10 cellular contexts compared by ENCODE assay signal in the genomic region with DNA sequence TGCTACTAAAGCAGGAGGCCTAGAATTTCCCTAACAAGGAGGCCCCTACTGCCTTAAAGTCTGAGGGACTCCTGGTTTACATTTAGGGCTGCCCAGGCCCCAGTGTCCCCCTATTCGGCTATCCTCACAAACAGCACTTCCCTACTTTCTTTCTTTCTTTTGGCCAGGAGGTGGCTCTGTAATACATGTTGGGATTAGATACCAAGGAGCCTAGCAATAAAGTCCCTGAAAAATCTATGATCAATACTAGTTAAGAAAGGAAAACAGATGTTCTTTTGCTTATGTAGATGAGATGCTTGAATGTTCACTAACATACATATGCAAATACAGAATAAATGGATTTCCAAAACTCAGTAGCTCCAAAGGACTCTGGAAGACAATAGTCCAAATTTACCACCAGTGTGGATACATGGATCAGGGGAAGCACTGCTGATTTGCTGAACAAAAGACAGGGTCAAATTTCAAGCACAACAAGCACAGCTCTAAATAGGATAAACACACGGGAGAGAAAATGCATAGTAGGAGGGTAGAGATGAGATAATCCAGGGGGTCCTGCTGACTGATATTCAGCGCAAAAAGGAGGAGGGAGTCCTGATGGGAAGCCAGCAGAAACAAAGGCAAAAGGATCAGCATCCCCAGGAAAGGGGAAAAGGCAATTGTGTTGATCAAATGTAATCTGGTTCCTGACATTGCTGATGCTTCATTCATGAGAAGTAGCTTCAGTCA.
DNase-seq lines count a peak whose midpoint lies in the region; ATAC-seq, FAIRE-seq and TF ChIP-seq lines count a peak whose summit lies in the region.
"Had no signal": no experiment of that assay in that cellular context is flagged by ENCODE, and none has a peak within 500 bp of the region (broad histone marks: within the 10 kb centered on the region; RNA-seq: fewer than 3 reads in every experiment).

No MANE protein-coding gene starts in this region.

- no peak overlapping the region for H3K4me3 Mint-ChIP-seq in WTC11
- no peak overlapping the region for H3K4me3 Mint-ChIP-seq in activated T-helper 2 cell treated with anti-CD3 and anti-CD28 coated beads, Interferon-gamma antibody, Interleukin-2, Interleukin-4, amounts not matched to agents 10 μg/mL and 5 μg/mL and 100 μg/mL, durations not matched to agents 14 hours and 24 hours and 36 hours (ENCODE audit: low read depth)

- POLR2A ChIA-PET in WTC11 (lab: Charles Lee), result no interaction called here
- POLR2A ChIA-PET in HepG2 (lab: Yijun Ruan, JAX), result no interaction called here

- no peaks in the 10 kb centered on the region; the same call in 1 of the 2 replicates for H3K27me3 Mint-ChIP-seq in WTC11 (ENCODE audit: low read depth)
- no peaks in the 10 kb centered on the region for H3K27me3 Mint-ChIP-seq in activated T-helper 2 cell treated with anti-CD3 and anti-CD28 coated beads, Interferon-gamma antibody, Interleukin-2, Interleukin-4, amounts not matched to agents 10 μg/mL and 5 μg/mL and 100 μg/mL, durations not matched to agents 14 hours and 24 hours and 36 hours (ENCODE audit: low read depth)

- H3K36me3 ChIP-seq in BE2C (no peaks in the 10 kb centered on the region), HepG2 (replicated peaks in 1 of 2; ENCODE audit: control insufficient read depth in 1 of 2, insufficient read depth in 2 of 2, low read length in 2 of 2) (no peaks in the 10 kb centered on the region)
- H3K36me3 ChIP-seq: SJSA1 had no signal

- no peaks in the 10 kb centered on the region for H4K20me1 ChIP-seq in HepG2 (ENCODE audit: insufficient read depth, low read length)

- ATAC-seq in WTC11 (peak; percentile 94), HepG2 (peak; percentile 64; the same call in 2 of the 3 replicates), HG02852 (IDR thresholded peaks at IDR 0.05; ENCODE audit: unreplicated experiment) (no peak), GM21786 (IDR thresholded peaks at IDR 0.05; ENCODE audit: unreplicated experiment) (no peak)

- no peaks in the 10 kb centered on the region for H3K9me3 ChIP-seq in BE2C
- no peaks in the 10 kb centered on the region for H3K9me3 ChIP-seq in HepG2 (ENCODE audit: low read length)
- H3K9me3 ChIP-seq: SJSA1 had no signal

- BruUV-seq in HepG2 (replicated peaks; lab: Mats Ljungman, UMichigan), result no TSS peak

- CTCF ChIA-PET in WTC11 (lab: Charles Lee), result interaction anchor here (0.7 to 1.4 kb wide), 8 partner anchors 26 to 678 kb away, joined by 3 to 4 read pairs (median 3); no protein-coding TSS in a partner anchor
- CTCF ChIA-PET in HepG2 (lab: Yijun Ruan, JAX; ENCODE audit: low intra/inter-chr PET ratio, low total read pairs), result no interaction called here

- H3K4me1 Mint-ChIP-seq in WTC11, result peaks cover 52% of the 10 kb centered on the region
- H3K4me1 Mint-ChIP-seq in activated T-helper 2 cell treated with anti-CD3 and anti-CD28 coated beads, Interferon-gamma antibody, Interleukin-2, Interleukin-4, amounts not matched to agents 10 μg/mL and 5 μg/mL and 100 μg/mL, durations not matched to agents 14 hours and 24 hours and 36 hours (ENCODE audit: low read depth), result no peaks in the 10 kb centered on the region

- H3K4me3 ChIP-seq in BE2C (ENCODE audit: low read depth, low read length) (no peak overlapping the region), HepG2 (replicated peaks in 1 of 3; ENCODE audit: insufficient read depth in 1 of 3, low read depth in 2 of 3, low read length in 3 of 3) (no peak overlapping the region)
- H3K4me3 ChIP-seq: SJSA1 had no signal

- H3K9me3 Mint-ChIP-seq in WTC11, result peaks cover 4% of the 10 kb centered on the region
- no peaks in the 10 kb centered on the region for H3K9me3 Mint-ChIP-seq in activated T-helper 2 cell treated with anti-CD3 and anti-CD28 coated beads, Interferon-gamma antibody, Interleukin-2, Interleukin-4, amounts not matched to agents 10 μg/mL and 5 μg/mL and 100 μg/mL, durations not matched to agents 14 hours and 24 hours and 36 hours

- no peaks in the 10 kb centered on the region for H3K79me2 ChIP-seq in HepG2 (ENCODE audit: insufficient read depth, low read length)

- H3K9ac ChIP-seq in HepG2 (ENCODE audit: insufficient read depth, low read depth, low read length), result no peak overlapping the region

- intact Hi-C loops in HepG2 (cut with micrococcal nuclease; ENCODE audit: unreplicated experiment), result loop anchor here (1.0 kb wide), 1 partner anchor 1057 kb away; no protein-coding TSS in a partner anchor
- intact Hi-C loops in activated T-helper 2 cell treated with anti-CD3 and anti-CD28 coated beads, Interferon-gamma antibody, Interleukin-2, Interleukin-4, amounts not matched to agents 10 μg/mL and 5 μg/mL and 100 μg/mL, durations not matched to agents 14 hours and 24 hours and 36 hours (cut with micrococcal nuclease), result no loop called here

- TF ChIP-seq CTCF in BE2C (IDR thresholded peaks at IDR 0.05; ENCODE audit: low read depth, low read length) (peak; percentile 40), WTC11 (IDR thresholded peaks at IDR 0.05) (peak; percentile 23; the same call in 1 of the 2 replicates), HepG2 (CRISPR knock-in tag; IDR thresholded peaks at IDR 0.05) (peak; percentile 31)

- H3K27ac Mint-ChIP-seq in WTC11, result peak overlapping the region; percentile 88
- no peak overlapping the region for H3K27ac Mint-ChIP-seq in activated T-helper 2 cell treated with anti-CD3 and anti-CD28 coated beads, Interferon-gamma antibody, Interleukin-2, Interleukin-4, amounts not matched to agents 10 μg/mL and 5 μg/mL and 100 μg/mL, durations not matched to agents 14 hours and 24 hours and 36 hours

- DNase-seq in BE2C (no peak), MV-4-11 (lab: John Stamatoyannopoulos, UW) (peak; percentile 11), WTC11 (ENCODE audit: low spot score) (peak; percentile 16), HepG2 (ENCODE audit: low spot score) (peak; percentile 9)
- no peak for DNase-seq in activated T-helper 2 cell treated with anti-CD3 and anti-CD28 coated beads, Interferon-gamma antibody, Interleukin-2, Interleukin-4, amounts not matched to agents 10 μg/mL and 5 μg/mL and 100 μg/mL, durations not matched to agents 14 hours and 24 hours and 36 hours (ENCODE audit: low spot score)
- DNase-seq in NK-92 treated with Interleukin-12 subunit alpha and Interleukin-12 subunit beta, amount 100 ng/mL, for 24 hours (lab: John Stamatoyannopoulos, UW), result no peak

- in situ Hi-C loops in HepG2 (cut with HindIII; ENCODE audit: extremely low pct_ligation_motif_present, low pct_unique_long_range_greater_than_20kb), result no loop called here

- no peak for TF ChIP-seq RAD21 in HepG2 (CRISPR knock-in tag; IDR thresholded peaks at IDR 0.05)

- no peak for FAIRE-seq in HepG2 (lab: Jason Lieb, UNC)
- FAIRE-seq: GM18507 had no signal

- no peak for TF ChIP-seq POLR2A in HepG2 (IDR thresholded peaks at IDR 0.05; ENCODE audit: insufficient read depth in 1 of 2, low read depth in 2 of 2, low read length in 2 of 2)

- no peak overlapping the region for H3K27ac ChIP-seq in HepG2 (ENCODE audit: extremely low read length, insufficient read depth, low read length)
- H3K27ac ChIP-seq: SJSA1 had no signal

- no peak for TF ChIP-seq EP300 in HepG2 (IDR thresholded peaks at IDR 0.05; ENCODE audit: low read depth in 2 of 2, low read length in 2 of 2)
- no peak for TF ChIP-seq EP300 in HepG2 (CRISPR knock-in tag; IDR thresholded peaks at IDR 0.05; ENCODE audit: borderline replicate concordance)

- H3K36me3 Mint-ChIP-seq in WTC11, result peaks cover 4% of the 10 kb centered on the region
- no peaks in the 10 kb centered on the region for H3K36me3 Mint-ChIP-seq in activated T-helper 2 cell treated with anti-CD3 and anti-CD28 coated beads, Interferon-gamma antibody, Interleukin-2, Interleukin-4, amounts not matched to agents 10 μg/mL and 5 μg/mL and 100 μg/mL, durations not matched to agents 14 hours and 24 hours and 36 hours (ENCODE audit: low read depth)

- H3K4me2 ChIP-seq in HepG2 (ENCODE audit: low read depth, low read length), result no peak overlapping the region

- WGBS in HepG2 (ENCODE audit: low lambda C conversion rate), result 16% methylated on average over 3 of the region's 3 CpGs

- no peaks in the 10 kb centered on the region for H3K4me1 ChIP-seq in BE2C
- H3K4me1 ChIP-seq in HepG2 (ENCODE audit: insufficient read depth, low read length), result no peaks in the 10 kb centered on the region
- H3K4me1 ChIP-seq: SJSA1 had no signal

- H2AFZ ChIP-seq in HepG2 (ENCODE audit: low read length), result no peak overlapping the region

- no peaks in the 10 kb centered on the region; the same call in 1 of the 2 replicates for H3K27me3 ChIP-seq in BE2C
- no peaks in the 10 kb centered on the region for H3K27me3 ChIP-seq in HepG2 (ENCODE audit: control insufficient read depth in 1 of 2, insufficient read depth in 2 of 2, low read length in 2 of 2)
- H3K27me3 ChIP-seq: SJSA1 had no signal

TF ChIP-seq in WTC11, 78 proteins besides CTCF, POLR2A, EP300 and RAD21 (continues in another document):
- TF ChIP-seq FOXK1 (CRISPR knock-in tag; IDR thresholded peaks at IDR 0.05) (peak; percentile 90), SP1 (CRISPR knock-in tag; conservative IDR thresholded peaks at IDR 0.05) (peak; percentile 57), FOXP1 (CRISPR knock-in tag; IDR thresholded peaks at IDR 0.05; ENCODE audit: borderline replicate concordance) (no peak), ZNF317 (CRISPR knock-in tag; IDR thresholded peaks at IDR 0.05; ENCODE audit: borderline replicate concordance, low read depth) (no peak)
- TF ChIP-seq, protein P1, sequence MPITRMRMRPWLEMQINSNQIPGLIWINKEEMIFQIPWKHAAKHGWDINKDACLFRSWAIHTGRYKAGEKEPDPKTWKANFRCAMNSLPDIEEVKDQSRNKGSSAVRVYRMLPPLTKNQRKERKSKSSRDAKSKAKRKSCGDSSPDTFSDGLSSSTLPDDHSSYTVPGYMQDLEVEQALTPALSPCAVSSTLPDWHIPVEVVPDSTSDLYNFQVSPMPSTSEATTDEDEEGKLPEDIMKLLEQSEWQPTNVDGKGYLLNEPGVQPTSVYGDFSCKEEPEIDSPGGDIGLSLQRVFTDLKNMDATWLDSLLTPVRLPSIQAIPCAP (CRISPR knock-in tag; IDR thresholded peaks at IDR 0.05), result no peak

TF ChIP-seq in HepG2, 621 proteins besides CTCF, POLR2A, EP300 and RAD21:
- TF ChIP-seq ZNF614 (CRISPR knock-in tag; IDR thresholded peaks at IDR 0.05; ENCODE audit: borderline replicate concordance) (no peak), STAG1 (CRISPR knock-in tag; IDR thresholded peaks at IDR 0.05) (peak; percentile 44; the same call in 1 of the 2 replicates)

Comparison
In these comparisons a context has a peak if more than half of its experiments do, and no peak if none do; other contexts are left out.
1. DNase-seq: peak in MV-4-11 (single experiment), WTC11 (single experiment) and HepG2 (single experiment); none in BE2C (single experiment), activated T-helper 2 cell treated with anti-CD3 and anti-CD28 coated beads, Interferon-gamma antibody, Interleukin-2, Interleukin-4, amounts not matched to agents 10 μg/mL and 5 μg/mL and 100 μg/mL, durations not matched to agents 14 hours and 24 hours and 36 hours (single experiment) and NK-92 treated with Interleukin-12 subunit alpha and Interleukin-12 subunit beta, amount 100 ng/mL, for 24 hours (single experiment).
2. ATAC-seq: peak in WTC11 (single experiment) and HepG2 (single experiment); none in HG02852 (single experiment) and GM21786 (single experiment).
3. Peak in every context shown above with its lines, with median percentiles within 50 percentile points of each other: CTCF ChIP-seq.